8 cellular contexts compared by ENCODE assay signal in genomic region chr12:11812558-11813421, GRCh38.
DNase-seq lines count a peak whose midpoint lies in the region; ATAC-seq and TF ChIP-seq lines count a peak whose summit lies in the region.

No MANE protein-coding gene starts in this region.

- peak; percentile 67 for ATAC-seq in GM21786 (IDR thresholded peaks at IDR 0.05; ENCODE audit: unreplicated experiment)

- H3K27ac ChIP-seq in iPS-18a (ENCODE audit: low read length) = peak overlapping the region; percentile 53

- TF ChIP-seq CTCF in GM12875 (IDR thresholded peaks at IDR 0.05; ENCODE audit: borderline replicate concordance, insufficient read depth, low read depth, low read length) = no peak
- no peak for TF ChIP-seq CTCF in HFFc6 (IDR thresholded peaks at IDR 0.05)

- no peaks in the 10 kb centered on the region for H3K27me3 ChIP-seq in iPS-18a (ENCODE audit: control insufficient read depth, insufficient read depth, low read length)

- no peaks in the 10 kb centered on the region for H3K9me3 ChIP-seq in iPS-18a (ENCODE audit: control insufficient read depth, low read depth, low read length)

- H3K4me3 Mint-ChIP-seq in activated naive CD8-positive, alpha-beta T cell treated with anti-CD3 and anti-CD28 coated beads for 36 hours = peak overlapping the region; percentile 0
- H3K4me3 Mint-ChIP-seq in HFFc6 = no peak overlapping the region

- DNase-seq in NCI-H146 (lab: John Stamatoyannopoulos, UW) (peak; percentile 94), skeletal muscle cell (ENCODE audit: low read depth) (no peak), HFFc6 (no peak)
- DNase-seq in activated naive CD8-positive, alpha-beta T cell treated with anti-CD3 and anti-CD28 coated beads for 36 hours = no peak
- no peak for DNase-seq in stimulated activated naive CD4-positive, alpha-beta T cell treated with Interleukin-2 at 50 U/mL for 16 hours (lab: John Stamatoyannopoulos, UW)

- peak overlapping the region; percentile 64 for H3K9ac ChIP-seq in iPS-18a (ENCODE audit: low read length)

- H3K36me3 ChIP-seq in iPS-18a (ENCODE audit: control insufficient read depth, low read depth, low read length) = no peaks in the 10 kb centered on the region

- H3K27ac Mint-ChIP-seq in activated naive CD8-positive, alpha-beta T cell treated with anti-CD3 and anti-CD28 coated beads for 36 hours = no peak overlapping the region
- H3K27ac Mint-ChIP-seq in HFFc6 = no peak overlapping the region

- peak overlapping the region; percentile 36 for H3K4me3 ChIP-seq in GM12875 (ENCODE audit: low read depth, low read length)
- peak overlapping the region; percentile 2 for H3K4me3 ChIP-seq in iPS-18a (ENCODE audit: low read length)
- peak overlapping the region; percentile 27 for H3K4me3 ChIP-seq in skeletal muscle cell (ENCODE audit: low read depth, low read length)

- H3K36me3 Mint-ChIP-seq in activated naive CD8-positive, alpha-beta T cell treated with anti-CD3 and anti-CD28 coated beads for 36 hours = peaks cover 14% of the 10 kb centered on the region
- no peaks in the 10 kb centered on the region for H3K36me3 Mint-ChIP-seq in HFFc6 (ENCODE audit: low read depth)

- peaks cover 37% of the 10 kb centered on the region for H3K4me1 Mint-ChIP-seq in activated naive CD8-positive, alpha-beta T cell treated with anti-CD3 and anti-CD28 coated beads for 36 hours
- H3K4me1 Mint-ChIP-seq in HFFc6 (ENCODE audit: low read depth) = peaks cover 26% of the 10 kb centered on the region

- no peaks in the 10 kb centered on the region for H3K27me3 Mint-ChIP-seq in activated naive CD8-positive, alpha-beta T cell treated with anti-CD3 and anti-CD28 coated beads for 36 hours
- no peaks in the 10 kb centered on the region for H3K27me3 Mint-ChIP-seq in HFFc6 (ENCODE audit: insufficient read depth)

- no peaks in the 10 kb centered on the region for H3K9me3 Mint-ChIP-seq in activated naive CD8-positive, alpha-beta T cell treated with anti-CD3 and anti-CD28 coated beads for 36 hours
- H3K9me3 Mint-ChIP-seq in HFFc6 = no peaks in the 10 kb centered on the region

- peaks cover 45% of the 10 kb centered on the region for H3K4me1 ChIP-seq in iPS-18a (ENCODE audit: control insufficient read depth, low read depth, low read length)
